Comparison of ENCODE assay signal across 6 cellular contexts in genomic region chr17:60430561-60430960, GRCh38. TPM values are rescaled to one million over a fixed set of nuclear protein-coding genes. Genes with fewer than 3 reads are reported as not detected.
"Had no signal": no experiment of that assay in that cellular context is flagged by ENCODE, and none has a peak within 500 bp of the region (broad histone marks: within the 10 kb centered on the region; RNA-seq: fewer than 3 reads in every experiment).

No MANE protein-coding gene starts in this region.

RNA-seq across cellular contexts. Expression of gene CHCT1, which starts 8.3 kb away (rescaled TPM):
- total RNA-seq: GM23338, H1, H9, HT-29, IMR-90, K562 had no signal
- polyA plus RNA-seq: IMR-90, K562 had no signal
